In the genomic region with DNA sequence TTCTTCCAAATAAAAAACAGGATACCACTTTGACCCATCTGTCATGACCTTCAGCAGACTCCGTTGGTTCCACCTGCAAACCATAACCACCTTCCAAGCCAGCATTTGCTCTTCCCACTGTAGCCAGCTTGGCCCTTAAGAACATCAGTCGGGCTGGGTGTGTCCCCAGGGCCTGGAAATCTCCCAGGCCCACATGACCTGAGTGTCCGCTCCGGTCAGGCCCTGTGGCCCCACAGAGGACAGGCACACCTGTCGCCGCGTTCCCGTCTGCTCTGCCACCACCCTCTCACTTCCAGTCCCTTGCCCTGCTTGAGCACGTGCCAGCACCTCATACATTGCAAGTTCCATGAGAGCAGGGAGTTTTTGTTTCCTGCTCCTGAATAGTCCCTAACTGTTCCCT, we compare ENCODE assay signal across 14 cellular contexts.
DNase-seq lines count a peak whose midpoint lies in the region; ATAC-seq and TF ChIP-seq lines count a peak whose summit lies in the region.
"Had no signal": no experiment of that assay in that cellular context is flagged by ENCODE, and none has a peak within 500 bp of the region (broad histone marks: within the 10 kb centered on the region; RNA-seq: fewer than 3 reads in every experiment).

No MANE protein-coding gene starts in this region.

- H3K36me3 Mint-ChIP-seq in osteocyte (ENCODE audit: unreplicated experiment): peaks cover 44% of the 10 kb centered on the region

- no peak for TF ChIP-seq CTCF in osteocyte (IDR thresholded peaks at IDR 0.05)
- TF ChIP-seq CTCF in GM20000 (IDR thresholded peaks at IDR 0.05; ENCODE audit: extremely low read depth, missing control alignments): no peak

- no peak overlapping the region for H3K4me3 Mint-ChIP-seq in osteocyte (ENCODE audit: unreplicated experiment)

- intact Hi-C loops in left ventricle myocardium superior (cut with micrococcal nuclease) (no loop called here), Right ventricle myocardium inferior (cut with DNase I) (no loop called here)

- ATAC-seq in left ventricle myocardium superior (peak; percentile 46), Right ventricle myocardium inferior (no peak), GM21576 (IDR thresholded peaks at IDR 0.05; ENCODE audit: unreplicated experiment) (no peak)
- ATAC-seq: PC-3 had no signal

- H3K4me1 Mint-ChIP-seq in osteocyte (ENCODE audit: unreplicated experiment): peaks cover 33% of the 10 kb centered on the region

- no peaks in the 10 kb centered on the region for H3K27me3 Mint-ChIP-seq in osteocyte (ENCODE audit: unreplicated experiment)

- no peaks in the 10 kb centered on the region for H3K9me3 Mint-ChIP-seq in osteocyte (ENCODE audit: unreplicated experiment)

- no peak overlapping the region for H3K27ac Mint-ChIP-seq in osteocyte (ENCODE audit: unreplicated experiment)

- DNase-seq in left ventricle myocardium superior: no peak
- DNase-seq in Right ventricle myocardium inferior (ENCODE audit: missing footprints): no peak
- peak; percentile 40 for DNase-seq in islet precursor cell
- DNase-seq in osteocyte (ENCODE audit: extremely low spot score, unreplicated experiment): peak; percentile 66
- DNase-seq in GM20000 (ENCODE audit: low spot score): no peak
- DNase-seq in cerebellum (ENCODE audit: low spot score): no peak
- DNase-seq: DND-41, H7, NCI-H1417 treated with DMSO at 0.1 percent for 48 hours, NCI-H187 treated with DMSO at 0.1 percent for 48 hours, NCI-H345, NCI-H526, PC-3 had no signal

Comparison
In these comparisons a context has a peak if more than half of its experiments do, and no peak if none do; other contexts are left out.
1. DNase-seq: peak in islet precursor cell (single experiment) and osteocyte (single experiment); none in left ventricle myocardium superior (single experiment), Right ventricle myocardium inferior (single experiment), GM20000 (single experiment) and cerebellum (single experiment).